Comparison of ENCODE assay signal across 28 cellular contexts in the genomic region with DNA sequence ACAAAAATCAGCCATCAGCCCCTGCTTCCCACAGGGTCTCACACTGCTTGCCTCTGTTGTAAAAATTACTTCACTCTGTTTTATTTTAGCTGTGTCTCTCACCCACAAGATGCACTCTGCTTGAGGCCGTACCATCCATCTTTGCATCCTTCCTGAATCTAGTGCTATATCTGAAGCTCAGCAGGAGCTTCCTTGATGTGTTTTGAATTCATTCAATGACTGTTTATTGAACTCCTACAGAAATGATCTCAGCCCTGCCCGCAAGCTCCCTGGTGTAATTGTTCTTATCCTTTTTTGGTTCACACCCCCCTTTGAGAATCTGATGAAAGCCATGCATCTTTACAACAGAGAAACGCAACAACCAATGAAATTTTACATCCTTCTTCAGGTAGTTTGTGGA.
"Had no signal": no experiment of that assay in that cellular context is flagged by ENCODE, and none has a peak within 500 bp of the region (broad histone marks: within the 10 kb centered on the region; RNA-seq: fewer than 3 reads in every experiment).

No MANE protein-coding gene starts in this region.

- H3K36me3 Mint-ChIP-seq: activated naive CD8-positive, alpha-beta T cell; natural killer cell treated with Interleukin-12 subunit alpha and Interleukin-12 subunit beta and Interleukin-15 and Interleukin-18, amount 100 ng/mL, for 72 hours; stimulated activated naive B cell treated with anti-CD40 and anti-IgM and Interleukin-4, amounts not matched to agents 10 μg/mL and 1 μg/mL and 100 μg/mL, for 72 hours had no signal

- DNase-seq: activated CD8-positive, alpha-beta memory T cell treated with anti-CD3 and anti-CD28 coated beads for 24 hours; activated CD8-positive, alpha-beta memory T cell treated with anti-CD3 and anti-CD28 coated beads, Interleukin-2, amount 50 U/mL, for 4 hours; activated T-cell treated with anti-CD3 and anti-CD28 coated beads, Interleukin-2, amount 50 U/mL, for 24 hours; adrenal gland; central memory CD4-positive, alpha-beta T cell; dermis blood vessel endothelial cell; effector memory CD4-positive, alpha-beta T cell; glutamatergic neuron; hippocampal formation; left ventricle myocardium superior; mammary epithelial cell; midbrain; occipital lobe; posterior cingulate gyrus; small intestine; stimulated activated CD4-positive, alpha-beta T cell treated with anti-CD3 and anti-CD28 coated beads, Interleukin-15, amount 100 ng/mL, for 24 hours; stimulated activated CD4-positive, alpha-beta T cell treated with anti-CD3 and anti-CD28 coated beads, Interleukin-2, amount 100 ng/mL, for 48 hours; stimulated activated CD8-positive, alpha-beta memory T cell treated with anti-CD3 and anti-CD28 coated beads, Interleukin-4, amount 100 ng/mL, for 48 hours; stimulated activated naive B cell treated with anti-CD40 and anti-IgM and Interleukin-4, amounts not matched to agents 10 μg/mL and 1 μg/mL and 100 μg/mL, for 72 hours; trophoblast cell; uterus; WERI-Rb-1 had no signal

- H3K4me1 Mint-ChIP-seq: activated T-helper 17 cell treated with anti-CD3 and anti-CD28 coated beads, Interleukin-2, amount 50 U/mL, for 72 hours; stimulated activated naive B cell treated with anti-CD40 and anti-IgM and Interleukin-4, amounts not matched to agents 10 μg/mL and 1 μg/mL and 100 μg/mL, for 72 hours had no signal

- H3K9me3 Mint-ChIP-seq: activated T-cell treated with anti-CD3 and anti-CD28 coated beads, Interleukin-2, amount 50 U/mL, for 24 hours; activated T-helper 17 cell treated with anti-CD3 and anti-CD28 coated beads, Interleukin-2, amount 50 U/mL, for 72 hours; T-helper 2 cell treated with Interferon-gamma antibody and Interleukin-4, amounts not matched to agents 5 μg/mL and 100 μg/mL, for 36 hours had no signal

- H3K4me3 ChIP-seq: adrenal gland, ascending aorta, esophagus muscularis mucosa, uterus had no signal

- H3K27me3 Mint-ChIP-seq: activated T-cell treated with anti-CD3 and anti-CD28 coated beads, Interleukin-2, amount 50 U/mL, for 24 hours; activated T-helper 17 cell treated with anti-CD3 and anti-CD28 coated beads, Interleukin-2, amount 50 U/mL, for 72 hours; natural killer cell treated with Interleukin-12 subunit alpha and Interleukin-12 subunit beta and Interleukin-15 and Interleukin-18, amount 100 ng/mL, for 72 hours; stimulated activated naive B cell treated with anti-CD40 and anti-IgM and Interleukin-4, amounts not matched to agents 10 μg/mL and 1 μg/mL and 100 μg/mL, for 72 hours had no signal

- H3K4me3 Mint-ChIP-seq: activated naive CD8-positive, alpha-beta T cell; activated T-cell treated with anti-CD3 and anti-CD28 coated beads, Interleukin-2, amount 50 U/mL, for 24 hours; activated T-helper 17 cell treated with anti-CD3 and anti-CD28 coated beads, Interleukin-2, amount 50 U/mL, for 72 hours; natural killer cell treated with Interleukin-12 subunit alpha and Interleukin-12 subunit beta and Interleukin-15 and Interleukin-18, amount 100 ng/mL, for 72 hours; stimulated activated naive B cell treated with anti-CD40 and anti-IgM and Interleukin-4, amounts not matched to agents 10 μg/mL and 1 μg/mL and 100 μg/mL, for 72 hours; T-helper 2 cell treated with Interferon-gamma antibody and Interleukin-4, amounts not matched to agents 5 μg/mL and 100 μg/mL, for 36 hours had no signal

- H3K27ac Mint-ChIP-seq: activated naive CD8-positive, alpha-beta T cell; activated T-cell treated with anti-CD3 and anti-CD28 coated beads, Interleukin-2, amount 50 U/mL, for 24 hours; activated T-helper 17 cell treated with anti-CD3 and anti-CD28 coated beads, Interleukin-2, amount 50 U/mL, for 72 hours; natural killer cell treated with Interleukin-12 subunit alpha and Interleukin-12 subunit beta and Interleukin-15 and Interleukin-18, amount 100 ng/mL, for 72 hours; stimulated activated naive B cell treated with anti-CD40 and anti-IgM and Interleukin-4, amounts not matched to agents 10 μg/mL and 1 μg/mL and 100 μg/mL, for 72 hours; T-helper 2 cell treated with Interferon-gamma antibody and Interleukin-4, amounts not matched to agents 5 μg/mL and 100 μg/mL, for 36 hours had no signal
